25 cellular contexts compared by ENCODE assay signal in the genomic region with DNA sequence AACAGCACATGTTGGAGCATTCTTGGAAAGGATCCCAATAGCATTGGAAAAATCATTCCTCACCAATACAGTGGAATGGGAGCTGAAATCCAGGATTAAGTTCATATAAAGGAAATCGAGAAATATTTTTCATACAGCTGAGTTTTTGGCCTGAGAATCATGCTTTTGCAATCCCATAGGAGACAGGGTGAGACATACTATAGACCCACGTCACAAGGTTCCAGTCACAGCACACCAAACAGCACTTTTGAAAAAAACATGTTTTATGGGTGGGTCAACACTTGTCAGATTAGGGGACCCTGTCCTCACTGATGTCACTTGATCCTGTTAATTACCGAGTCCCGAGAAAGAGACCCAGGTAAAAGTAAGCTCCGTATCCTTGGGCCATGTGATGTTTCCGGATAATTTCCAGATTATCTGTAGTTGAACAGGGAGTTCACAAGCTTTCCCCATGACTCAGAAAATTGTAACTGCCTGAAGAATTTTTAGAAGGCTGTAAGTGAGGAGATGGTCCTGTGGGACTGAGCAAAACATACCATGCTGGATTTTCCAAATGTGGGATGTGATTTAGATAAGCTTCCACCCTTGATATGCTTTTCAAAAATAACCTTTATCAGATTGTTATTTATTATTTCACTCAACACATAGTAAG.
A peak's percentile ranks its signal among the peaks of the same experiment; 100 is the strongest.
DNase-seq lines count a peak whose midpoint lies in the region; TF ChIP-seq lines count a peak whose summit lies in the region.
"Had no signal": no experiment of that assay in that cellular context is flagged by ENCODE, and none has a peak within 500 bp of the region (broad histone marks: within the 10 kb centered on the region; RNA-seq: fewer than 3 reads in every experiment).

No MANE protein-coding gene starts in this region.

- no peaks in the 10 kb centered on the region for H3K27me3 ChIP-seq in cardiac muscle cell
- no peaks in the 10 kb centered on the region for H3K27me3 ChIP-seq in right atrium auricular region
- no peaks in the 10 kb centered on the region for H3K27me3 ChIP-seq in brain microvascular endothelial cell (replicated peaks)
- no peaks in the 10 kb centered on the region for H3K27me3 ChIP-seq in smooth muscle cell (ENCODE audit: low read depth)
- H3K27me3 ChIP-seq: breast epithelium, esophagus squamous epithelium, ovary, thyroid gland had no signal

- H3K4me2 ChIP-seq in smooth muscle cell, result no peak overlapping the region

- no peak overlapping the region for H3K9ac ChIP-seq in smooth muscle cell (ENCODE audit: low read depth)

- H2AFZ ChIP-seq in smooth muscle cell (ENCODE audit: low read depth), result no peak overlapping the region

- TF ChIP-seq CTCF in cardiac muscle cell (IDR thresholded peaks at IDR 0.05; ENCODE audit: low read depth, low read length) (no peak), right atrium auricular region (IDR thresholded peaks at IDR 0.05) (no peak), brain microvascular endothelial cell (IDR thresholded peaks at IDR 0.05; ENCODE audit: low read depth, low read length, missing control alignments) (no peak), smooth muscle cell (IDR thresholded peaks at IDR 0.05; ENCODE audit: borderline replicate concordance, insufficient read depth, poor library complexity, severe bottlenecking) (no peak)

- no peaks in the 10 kb centered on the region for H3K36me3 ChIP-seq in cardiac muscle cell
- H3K36me3 ChIP-seq in right atrium auricular region, result no peaks in the 10 kb centered on the region
- no peaks in the 10 kb centered on the region for H3K36me3 ChIP-seq in brain microvascular endothelial cell (replicated peaks)
- H3K36me3 ChIP-seq in smooth muscle cell (ENCODE audit: low read depth), result no peaks in the 10 kb centered on the region
- H3K36me3 ChIP-seq: breast epithelium, esophagus squamous epithelium, ovary, thyroid gland had no signal

- no peaks in the 10 kb centered on the region for H4K20me1 ChIP-seq in smooth muscle cell (ENCODE audit: low read depth)

- peaks cover 12% of the 10 kb centered on the region for H3K4me1 ChIP-seq in cardiac muscle cell (ENCODE audit: low read depth)
- H3K4me1 ChIP-seq in right atrium auricular region, result no peaks in the 10 kb centered on the region
- peaks cover 15% of the 10 kb centered on the region for H3K4me1 ChIP-seq in smooth muscle cell (ENCODE audit: low read depth)
- H3K4me1 ChIP-seq: breast epithelium, esophagus squamous epithelium had no signal

- H3K27ac ChIP-seq in cardiac muscle cell (peak overlapping the region; percentile 68), right atrium auricular region (peak overlapping the region in 1 of 2 donors; percentile 50), brain microvascular endothelial cell (peak overlapping the region; percentile 89), smooth muscle cell (ENCODE audit: low read depth) (peak overlapping the region; percentile 51)
- H3K27ac ChIP-seq: 22Rv1, breast epithelium, esophagus squamous epithelium, ovary, thyroid gland had no signal

- in situ Hi-C loops in brain microvascular endothelial cell (cut with HindIII; ENCODE audit: low pct_ligation_motif_present, low sequenced_read_pairs), result no loop called here

- DNase-seq in cardiac muscle cell (ENCODE audit: low read depth in 1 of 2, low spot score in 1 of 2) (peak in 1 of 2 donors; percentile 77), right atrium auricular region (ENCODE audit: low spot score) (no peak), brain microvascular endothelial cell (peak; percentile 72), hepatic stellate cell (ENCODE audit: low spot score) (peak; percentile 17), smooth muscle cell (lab: John Stamatoyannopoulos, UW; ENCODE audit: unreplicated experiment) (no peak), HT-29 (ENCODE audit: low spot score) (no peak), dermis blood vessel endothelial cell (no peak), retina (no peak)
- DNase-seq: activated CD4-positive, alpha-beta T cell treated with anti-CD3 and anti-CD28 coated beads, Interleukin-2, amount 50 U/mL, for 1 hour; activated gamma-delta T cell treated with Interleukin-2 at 50 U/mL for 16 hours; activated naive CD8-positive, alpha-beta T cell treated with anti-CD3 and anti-CD28 coated beads, Interleukin-2, amount 50 U/mL, for 24 hours; activated T-cell treated with anti-CD3 and anti-CD28 coated beads, Interleukin-2, amount 50 U/mL, for 4 hours; CD4-positive, alpha-beta T cell; esophagus squamous epithelium; islet precursor cell; midbrain; natural killer cell; NCI-H1694; NCI-H510A treated with DMSO at 0.1 percent for 48 hours; ovary; stimulated activated CD4-positive, alpha-beta T cell treated with anti-CD3 and anti-CD28 coated beads, Interleukin-15, amount 100 ng/mL, for 24 hours; stimulated activated naive CD4-positive, alpha-beta T cell treated with Interleukin-2 at 50 U/mL for 16 hours; thyroid gland had no signal

- WGBS in smooth muscle cell (ENCODE audit: low lambda C conversion rate), result 40% methylated on average over 6 of the region's 6 CpGs

- H3K9me3 ChIP-seq in cardiac muscle cell (ENCODE audit: low read depth) (no peaks in the 10 kb centered on the region), right atrium auricular region (peaks cover 0 to 15% of the 10 kb centered on the region in 2 donors), smooth muscle cell (replicated peaks; ENCODE audit: low read depth) (no peaks in the 10 kb centered on the region)
- H3K9me3 ChIP-seq: esophagus squamous epithelium, ovary, thyroid gland had no signal

- H3K79me2 ChIP-seq in smooth muscle cell (ENCODE audit: low read depth), result no peaks in the 10 kb centered on the region

- no peaks in the 10 kb centered on the region for H3F3A ChIP-seq in smooth muscle cell (ENCODE audit: low read depth)

- H3K4me3 ChIP-seq in cardiac muscle cell, result no peak overlapping the region
- no peak overlapping the region for H3K4me3 ChIP-seq in right atrium auricular region
- H3K4me3 ChIP-seq in brain microvascular endothelial cell (ENCODE audit: low read depth, low read length), result no peak overlapping the region
- H3K4me3 ChIP-seq in smooth muscle cell, result no peak overlapping the region
- H3K4me3 ChIP-seq: breast epithelium, esophagus squamous epithelium, ovary, thyroid gland had no signal

Comparison
In these comparisons a context has a peak if more than half of its experiments do, and no peak if none do; other contexts are left out.
1. DNase-seq: peak in brain microvascular endothelial cell (single experiment) and hepatic stellate cell (single experiment); none in right atrium auricular region (single experiment), smooth muscle cell (single experiment), HT-29 (single experiment), dermis blood vessel endothelial cell (single experiment) and retina (single experiment).